In the genomic region with DNA sequence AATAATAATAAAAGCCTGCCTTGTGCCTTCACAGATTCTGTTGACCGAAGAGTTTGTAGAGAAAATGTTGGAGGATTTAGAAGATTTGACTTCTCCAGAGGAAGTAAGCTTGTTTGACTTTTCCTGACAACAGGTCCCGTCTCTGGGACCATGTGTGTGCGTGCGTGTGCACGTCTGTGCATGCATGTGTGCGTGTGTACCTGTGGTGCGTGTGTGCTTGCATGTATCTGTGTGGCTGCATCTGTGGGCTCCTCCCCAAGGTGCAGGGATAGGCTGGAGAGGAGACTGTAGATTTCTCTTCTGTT, we compare ENCODE assay signal across 11 cellular contexts. TPM values are rescaled to one million over a fixed set of nuclear protein-coding genes. Genes with fewer than 3 reads are reported as not detected.
DNase-seq lines count a peak whose midpoint lies in the region; ATAC-seq and TF ChIP-seq lines count a peak whose summit lies in the region.
"Had no signal": no experiment of that assay in that cellular context is flagged by ENCODE, and none has a peak within 500 bp of the region (broad histone marks: within the 10 kb centered on the region; RNA-seq: fewer than 3 reads in every experiment).

No MANE protein-coding gene starts in this region.

- no peak for TF ChIP-seq RAD21 in SK-N-SH (IDR thresholded peaks at IDR 0.05; ENCODE audit: low read length)

- no peak for TF ChIP-seq EP300 in SK-N-SH (IDR thresholded peaks at IDR 0.05; ENCODE audit: borderline replicate concordance in 1 of 2, low read depth in 1 of 2, low read length in 1 of 2)
- no peak for TF ChIP-seq EP300 in upper lobe of left lung (IDR thresholded peaks at IDR 0.05)

- no peak overlapping the region; the same call in 1 of the 2 replicates for H2AFZ ChIP-seq in SK-N-SH (ENCODE audit: low read depth)

- TF ChIP-seq POLR2A in upper lobe of left lung (IDR thresholded peaks at IDR 0.05): no peak

- H3K4me2 ChIP-seq in SK-N-SH: peak overlapping the region; percentile 68

- H3K27me3 Mint-ChIP-seq in endothelial cell (ENCODE audit: unreplicated experiment) (peaks cover 20% of the 10 kb centered on the region), nephron (ENCODE audit: low read depth) (no peaks in the 10 kb centered on the region)
- H3K27me3 Mint-ChIP-seq: central memory CD8-positive, alpha-beta T cell had no signal

- H3K79me2 ChIP-seq in SK-N-SH (ENCODE audit: insufficient read depth): no peaks in the 10 kb centered on the region

- H3K4me3 ChIP-seq in SK-N-SH (ENCODE audit: low read depth in 2 of 2, low read length in 1 of 2) (no peak overlapping the region), upper lobe of left lung (no peak overlapping the region)

- H3K9me2 ChIP-seq in SK-N-SH: no peaks in the 10 kb centered on the region

- CTCF ChIA-PET in SK-N-SH (lab: Yijun Ruan, JAX): interaction anchor here (0.7 to 2.9 kb wide), 5 partner anchors 15 to 124 kb away, joined by 3 to 18 read pairs (median 6); partner anchors contain the start of genes SUFU and TRIM8

- H3K36me3 Mint-ChIP-seq in endothelial cell (ENCODE audit: low read depth, unreplicated experiment) (peaks cover 26% of the 10 kb centered on the region), nephron (ENCODE audit: low read depth) (peaks cover 30% of the 10 kb centered on the region)

- H3K4me1 ChIP-seq in SK-N-SH (ENCODE audit: control insufficient read depth in 1 of 2, insufficient read depth in 2 of 2, low read depth in 1 of 2, low read length in 1 of 2): peaks cover 47 to 87% of the 10 kb centered on the region in 2 experiments
- H3K4me1 ChIP-seq in upper lobe of left lung: peaks cover 48 to 68% (median 56%) of the 10 kb centered on the region in 4 donors

- H3K9me3 ChIP-seq in SK-N-SH: no peaks in the 10 kb centered on the region
- H3K9me3 ChIP-seq in upper lobe of left lung: no peaks in the 10 kb centered on the region

- peak overlapping the region; percentile 91 to 99 for H3K27ac ChIP-seq in SK-N-SH (ENCODE audit: low read depth in 2 of 2, low read length in 1 of 2)
- H3K27ac ChIP-seq in upper lobe of left lung: peak overlapping the region; percentile 67 to 88 (median 80)

- H3K27ac Mint-ChIP-seq in endothelial cell (ENCODE audit: unreplicated experiment) (peak overlapping the region; percentile 97), nephron (peak overlapping the region; percentile 97 to 100 (median 100))

- POLR2A ChIA-PET in SK-N-SH (lab: Yijun Ruan, JAX): interaction anchor here (1.0 to 4.0 kb wide), 4 partner anchors 9 to 44 kb away, joined by 3 to 34 read pairs (median 20); partner anchors contain the start of gene TRIM8

- 88% methylated on average over 7 of the region's 7 CpGs for WGBS in SK-N-SH (ENCODE audit: low lambda C conversion rate)
- WGBS in upper lobe of left lung, 2 donors: 85 to 90% methylated on average over 7 of the region's 7 CpGs

- H3K4me1 Mint-ChIP-seq in endothelial cell (ENCODE audit: unreplicated experiment): peaks cover 74% of the 10 kb centered on the region
- peaks cover 84% of the 10 kb centered on the region for H3K4me1 Mint-ChIP-seq in nephron

- ATAC-seq in SK-N-SH treated with all-trans-retinoic acid at 6 μM for 48 hours (no peak), upper lobe of left lung (ENCODE audit: low FRiP score in 2 of 2) (no peak), GM19452 (IDR thresholded peaks at IDR 0.05; ENCODE audit: unreplicated experiment) (no peak)

- H3F3A ChIP-seq in SK-N-SH (replicated peaks; ENCODE audit: insufficient read depth): peaks cover 33% of the 10 kb centered on the region

- no peak for DNase-seq in SK-N-SH
- no peak for DNase-seq in endothelial cell (ENCODE audit: low spot score)
- DNase-seq in upper lobe of left lung: no peak
- DNase-seq in NK-92 (lab: John Stamatoyannopoulos, UW; ENCODE audit: unreplicated experiment): no peak
- no peak for DNase-seq in NCI-H146 (lab: John Stamatoyannopoulos, UW)
- DNase-seq: DND-41, NCI-H2029 had no signal

- no peaks in the 10 kb centered on the region for H3K27me3 ChIP-seq in SK-N-SH (ENCODE audit: insufficient read depth)
- H3K27me3 ChIP-seq in upper lobe of left lung: no peaks in the 10 kb centered on the region

- H3K4me3 Mint-ChIP-seq in endothelial cell (ENCODE audit: unreplicated experiment): peak overlapping the region; percentile 47
- H3K4me3 Mint-ChIP-seq in nephron: peak overlapping the region in 1 of 3 experiments; percentile 36
- H3K4me3 Mint-ChIP-seq: central memory CD8-positive, alpha-beta T cell had no signal

- peak overlapping the region; percentile 72 for H3K9ac ChIP-seq in SK-N-SH

- no peaks in the 10 kb centered on the region for H3K9me3 Mint-ChIP-seq in endothelial cell (ENCODE audit: unreplicated experiment)
- no peaks in the 10 kb centered on the region for H3K9me3 Mint-ChIP-seq in nephron
- H3K9me3 Mint-ChIP-seq: central memory CD8-positive, alpha-beta T cell had no signal

- H3K36me3 ChIP-seq in SK-N-SH (replicated peaks in 1 of 2; ENCODE audit: control insufficient read depth in 1 of 2, insufficient read depth in 2 of 2, low read length in 1 of 2) (peaks cover 0 to 3% of the 10 kb centered on the region in 2 experiments), upper lobe of left lung (peaks cover 0 to 10% (median 2%) of the 10 kb centered on the region in 4 donors)

- TF ChIP-seq CTCF in SK-N-SH (IDR thresholded peaks at IDR 0.05) (no peak), endothelial cell (IDR thresholded peaks at IDR 0.05; ENCODE audit: unreplicated experiment) (no peak), nephron (IDR thresholded peaks at IDR 0.05; ENCODE audit: unreplicated experiment in 3 of 3) (no peak), upper lobe of left lung (IDR thresholded peaks at IDR 0.05) (no peak)

- H4K20me1 ChIP-seq in SK-N-SH (ENCODE audit: insufficient read depth): no peaks in the 10 kb centered on the region

TF ChIP-seq in SK-N-SH, 30 proteins besides CTCF, POLR2A, EP300 and RAD21 (continues in another document):
- no peak for TF ChIP-seq REST (IDR thresholded peaks at IDR 0.05; ENCODE audit: low read depth, low read length)
- no peak for TF ChIP-seq RCOR1 (IDR thresholded peaks at IDR 0.05; ENCODE audit: low read length)
- no peak for TF ChIP-seq RXRA (IDR thresholded peaks at IDR 0.05; ENCODE audit: borderline replicate concordance, low read depth)

TF ChIP-seq in SK-N-SH treated with all-trans-retinoic acid at 6 μM for 48 hours, 23 proteins besides CTCF, POLR2A, EP300 and RAD21:
- TF ChIP-seq TCF4 (CRISPR knock-in tag; IDR thresholded peaks at IDR 0.05; ENCODE audit: borderline replicate concordance) (no peak), ZC3H10 (CRISPR knock-in tag; IDR thresholded peaks at IDR 0.05) (no peak), OSR1 (CRISPR knock-in tag; IDR thresholded peaks at IDR 0.05) (no peak), SNAI2 (CRISPR knock-in tag; IDR thresholded peaks at IDR 0.05) (no peak), ZFP30 (CRISPR knock-in tag; IDR thresholded peaks at IDR 0.05) (no peak), BACH2 (CRISPR knock-in tag; IDR thresholded peaks at IDR 0.05; ENCODE audit: borderline replicate concordance) (no peak), TOX (CRISPR knock-in tag; IDR thresholded peaks at IDR 0.05; ENCODE audit: borderline replicate concordance) (no peak), ISL1 (CRISPR knock-in tag; IDR thresholded peaks at IDR 0.05) (no peak), PPARA (CRISPR knock-in tag; IDR thresholded peaks at IDR 0.05; ENCODE audit: borderline replicate concordance) (no peak), ESRRG (CRISPR knock-in tag; IDR thresholded peaks at IDR 0.05) (no peak)
- TF ChIP-seq, protein P1, sequence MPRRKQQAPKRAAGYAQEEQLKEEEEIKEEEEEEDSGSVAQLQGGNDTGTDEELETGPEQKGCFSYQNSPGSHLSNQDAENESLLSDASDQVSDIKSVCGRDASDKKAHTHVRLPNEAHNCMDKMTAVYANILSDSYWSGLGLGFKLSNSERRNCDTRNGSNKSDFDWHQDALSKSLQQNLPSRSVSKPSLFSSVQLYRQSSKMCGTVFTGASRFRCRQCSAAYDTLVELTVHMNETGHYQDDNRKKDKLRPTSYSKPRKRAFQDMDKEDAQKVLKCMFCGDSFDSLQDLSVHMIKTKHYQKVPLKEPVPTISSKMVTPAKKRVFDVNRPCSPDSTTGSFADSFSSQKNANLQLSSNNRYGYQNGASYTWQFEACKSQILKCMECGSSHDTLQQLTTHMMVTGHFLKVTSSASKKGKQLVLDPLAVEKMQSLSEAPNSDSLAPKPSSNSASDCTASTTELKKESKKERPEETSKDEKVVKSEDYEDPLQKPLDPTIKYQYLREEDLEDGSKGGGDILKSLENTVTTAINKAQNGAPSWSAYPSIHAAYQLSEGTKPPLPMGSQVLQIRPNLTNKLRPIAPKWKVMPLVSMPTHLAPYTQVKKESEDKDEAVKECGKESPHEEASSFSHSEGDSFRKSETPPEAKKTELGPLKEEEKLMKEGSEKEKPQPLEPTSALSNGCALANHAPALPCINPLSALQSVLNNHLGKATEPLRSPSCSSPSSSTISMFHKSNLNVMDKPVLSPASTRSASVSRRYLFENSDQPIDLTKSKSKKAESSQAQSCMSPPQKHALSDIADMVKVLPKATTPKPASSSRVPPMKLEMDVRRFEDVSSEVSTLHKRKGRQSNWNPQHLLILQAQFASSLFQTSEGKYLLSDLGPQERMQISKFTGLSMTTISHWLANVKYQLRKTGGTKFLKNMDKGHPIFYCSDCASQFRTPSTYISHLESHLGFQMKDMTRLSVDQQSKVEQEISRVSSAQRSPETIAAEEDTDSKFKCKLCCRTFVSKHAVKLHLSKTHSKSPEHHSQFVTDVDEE (CRISPR knock-in tag; IDR thresholded peaks at IDR 0.05): no peak

RNA-seq across cellular contexts. Expression of gene TRIM8, which starts 17.2 kb away (rescaled TPM):
- 67.0 and 108 TPM in 2 replicates for polyA plus RNA-seq in SK-N-SH (2012; rRNA removed)
- 70.8 and 98.8 TPM in 2 replicates for polyA plus RNA-seq in SK-N-SH (2012; cell fraction: cytosol; rRNA removed)
- 83.2 and 87.9 TPM in 2 replicates for polyA plus RNA-seq in SK-N-SH (2012; cell fraction: nucleus; rRNA removed)
- total RNA-seq in endothelial cell (ENCODE audit: unreplicated experiment): 219 TPM
- 100 to 1,000 TPM; 162 to 279 (median 177) TPM for total RNA-seq in upper lobe of left lung
